2 cellular contexts compared by ENCODE assay signal in genomic region chr3:169430687-169431404, GRCh38.
TF ChIP-seq lines count a peak whose summit lies in the region.

No MANE protein-coding gene starts in this region.

TF ChIP-seq in liver, 16 proteins besides CTCF, POLR2A, EP300 and RAD21 (continued from another document):
- TF ChIP-seq REST (IDR thresholded peaks at IDR 0.05) = no peak
- TF ChIP-seq FOXA2 (IDR thresholded peaks at IDR 0.05) = no peak
- TF ChIP-seq HNF4A (conservative IDR thresholded peaks at IDR 0.05) = no peak
- TF ChIP-seq SP1 (IDR thresholded peaks at IDR 0.05) = no peak
- no peak for TF ChIP-seq EGR1 (IDR thresholded peaks at IDR 0.05; ENCODE audit: low read depth in 2 of 2)
- TF ChIP-seq ZBTB33 (IDR thresholded peaks at IDR 0.05) = no peak
- TF ChIP-seq GABPA (IDR thresholded peaks at IDR 0.05 in 1 of 2, conservative IDR thresholded peaks at IDR 0.05 in 1 of 2) = no peak
- TF ChIP-seq TAF1 (conservative IDR thresholded peaks at IDR 0.05) = no peak

TF ChIP-seq in HepG2, 621 proteins besides CTCF, POLR2A, EP300 and RAD21 (continued from another document):
- TF ChIP-seq ZHX2 (IDR thresholded peaks at IDR 0.05; ENCODE audit: low read depth) = no peak
- no peak for TF ChIP-seq ZHX2 (CRISPR knock-in tag; IDR thresholded peaks at IDR 0.05; ENCODE audit: borderline replicate concordance)
- TF ChIP-seq ZNF3 (CRISPR knock-in tag; IDR thresholded peaks at IDR 0.05) = no peak
- no peak for TF ChIP-seq ZNF484 (CRISPR knock-in tag; IDR thresholded peaks at IDR 0.05; ENCODE audit: borderline replicate concordance, low read depth)
- TF ChIP-seq ZNF333 (CRISPR knock-in tag; IDR thresholded peaks at IDR 0.05; ENCODE audit: borderline replicate concordance) = no peak
- no peak for TF ChIP-seq ZNF770 (CRISPR knock-in tag; IDR thresholded peaks at IDR 0.05)
- no peak for TF ChIP-seq ZMYM4 (CRISPR knock-in tag; IDR thresholded peaks at IDR 0.05)
- no peak for TF ChIP-seq AFF4 (CRISPR knock-in tag; IDR thresholded peaks at IDR 0.05)
TF ChIP-seq in HepG2: peak in this region for 0.
